19 cellular contexts compared by ENCODE assay signal in the genomic region with DNA sequence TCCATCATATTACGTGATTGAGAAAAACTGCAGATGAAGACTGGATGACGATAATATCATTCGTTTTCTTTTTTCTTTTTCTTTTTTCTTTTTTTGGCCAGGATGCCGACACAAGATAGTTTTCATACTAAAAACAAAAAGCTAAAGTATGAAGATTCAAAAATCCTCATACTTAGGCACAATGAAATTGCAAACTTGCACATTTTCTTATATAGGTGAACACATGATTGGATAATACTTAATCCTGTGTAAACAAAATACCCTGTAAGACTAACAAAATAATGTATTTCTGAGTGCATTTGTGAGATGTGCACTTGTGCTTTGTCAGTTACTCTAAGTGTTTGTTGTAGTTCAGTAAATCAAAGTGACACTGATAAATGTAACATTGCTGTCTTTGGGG.
DNase-seq lines count a peak whose midpoint lies in the region; ATAC-seq, FAIRE-seq and TF ChIP-seq lines count a peak whose summit lies in the region.
"Had no signal": no experiment of that assay in that cellular context is flagged by ENCODE, and none has a peak within 500 bp of the region (broad histone marks: within the 10 kb centered on the region; RNA-seq: fewer than 3 reads in every experiment).

No MANE protein-coding gene starts in this region.

- H3K4me3 ChIP-seq in HepG2 (replicated peaks in 1 of 3; ENCODE audit: insufficient read depth in 1 of 3, low read depth in 2 of 3, low read length in 3 of 3) = no peak overlapping the region
- H3K4me3 ChIP-seq in right lobe of liver = no peak overlapping the region
- H3K4me3 ChIP-seq: BLaER1, GM12878, GM23248, HAP-1 had no signal

- intact Hi-C loops in HepG2 (cut with micrococcal nuclease; ENCODE audit: unreplicated experiment) = no loop called here
- intact Hi-C loops in right lobe of liver (cut with DNase I) = no loop called here

- no peaks in the 10 kb centered on the region for H3K36me3 ChIP-seq in HepG2 (replicated peaks in 1 of 2; ENCODE audit: control insufficient read depth in 1 of 2, insufficient read depth in 2 of 2, low read length in 2 of 2)
- H3K36me3 ChIP-seq in right lobe of liver = no peaks in the 10 kb centered on the region
- H3K36me3 ChIP-seq: BLaER1, HAP-1 had no signal

- H3K9ac ChIP-seq in HepG2 (ENCODE audit: insufficient read depth, low read depth, low read length) = no peak overlapping the region
- H3K9ac ChIP-seq: BLaER1, GM23248 had no signal

- H3K36me3 Mint-ChIP-seq in nephron (ENCODE audit: low read depth) = peaks cover 4% of the 10 kb centered on the region
- H3K36me3 Mint-ChIP-seq: CD14-positive monocyte; CD4-positive, alpha-beta memory T cell had no signal

- H3K4me2 ChIP-seq in HepG2 (ENCODE audit: low read depth, low read length) = no peak overlapping the region
- H3K4me2 ChIP-seq: BLaER1 had no signal

- CTCF ChIA-PET in HepG2 (lab: Yijun Ruan, JAX; ENCODE audit: low intra/inter-chr PET ratio, low total read pairs) = no interaction called here

- TF ChIP-seq RAD21 in HepG2 (CRISPR knock-in tag; IDR thresholded peaks at IDR 0.05) = no peak

- 51% methylated on average over 4 of the region's 4 CpGs for WGBS in HepG2 (ENCODE audit: low lambda C conversion rate)
- 86% methylated on average over 4 of the region's 4 CpGs for WGBS in right lobe of liver (ENCODE audit: insufficient coverage, low coverage, low lambda C conversion rate, missing lambda C conversion rate)

- H3K27me3 ChIP-seq in HepG2 (ENCODE audit: control insufficient read depth in 1 of 2, insufficient read depth in 2 of 2, low read length in 2 of 2) (no peaks in the 10 kb centered on the region; a peak in 1 of 5 replicates), right lobe of liver (no peaks in the 10 kb centered on the region)
- H3K27me3 ChIP-seq: BLaER1 had no signal

- peak; percentile 18 for DNase-seq in DMS153 (lab: John Stamatoyannopoulos, UW)
- DNase-seq in DMS153 treated with DMSO at 0.1 percent for 48 hours (lab: John Stamatoyannopoulos, UW; ENCODE audit: unreplicated experiment) = no peak
- DNase-seq in HepG2 (ENCODE audit: low spot score) = no peak
- DNase-seq in right lobe of liver = no peak
- no peak for DNase-seq in HUDEP-2 (lab: John Stamatoyannopoulos, UW; ENCODE audit: unreplicated experiment in 76 of 76)
- no peak for DNase-seq in NCI-H2196 treated with DMSO at 0.1 percent for 48 hours (lab: John Stamatoyannopoulos, UW; ENCODE audit: unreplicated experiment)
- DNase-seq in MV-4-11 (lab: John Stamatoyannopoulos, UW) = no peak
- DNase-seq: CD4-positive, alpha-beta memory T cell; DMS53; DND-41; EL had no signal

- no peak for TF ChIP-seq POLR2A in HepG2 (IDR thresholded peaks at IDR 0.05; ENCODE audit: insufficient read depth in 1 of 2, low read depth in 2 of 2, low read length in 2 of 2)
- no peak for TF ChIP-seq POLR2A in right lobe of liver (IDR thresholded peaks at IDR 0.05)

- ATAC-seq in HepG2 (no peak), right lobe of liver (no peak)
- ATAC-seq: GM12878 had no signal

- in situ Hi-C loops in HepG2 (cut with HindIII; ENCODE audit: extremely low pct_ligation_motif_present, low pct_unique_long_range_greater_than_20kb) = no loop called here

- POLR2A ChIA-PET in HepG2 (lab: Yijun Ruan, JAX) = no interaction called here

- H3K27ac ChIP-seq in HepG2 (ENCODE audit: extremely low read length, insufficient read depth, low read length) (no peak overlapping the region), right lobe of liver (no peak overlapping the region)
- H3K27ac ChIP-seq: 22Rv1, BLaER1, GM23248 had no signal

- H3K9me3 ChIP-seq in HepG2 (ENCODE audit: low read length) (no peaks in the 10 kb centered on the region), right lobe of liver (no peaks in the 10 kb centered on the region)
- H3K9me3 ChIP-seq: BLaER1, HAP-1 had no signal

- peak overlapping the region; percentile 77 to 88 (median 81) for H3K27ac Mint-ChIP-seq in nephron
- H3K27ac Mint-ChIP-seq: CD14-positive monocyte; CD4-positive, alpha-beta memory T cell had no signal

- H4K20me1 ChIP-seq in HepG2 (ENCODE audit: insufficient read depth, low read length) = no peaks in the 10 kb centered on the region
- H4K20me1 ChIP-seq: BLaER1 had no signal

- no TSS peak for BruUV-seq in HepG2 (replicated peaks; lab: Mats Ljungman, UMichigan)

- peaks cover 10% of the 10 kb centered on the region for H3K4me1 ChIP-seq in HepG2 (ENCODE audit: insufficient read depth, low read length)
- no peaks in the 10 kb centered on the region for H3K4me1 ChIP-seq in right lobe of liver
- H3K4me1 ChIP-seq: BLaER1, HAP-1 had no signal

- H2AFZ ChIP-seq in HepG2 (ENCODE audit: low read length) = no peak overlapping the region

- H3K79me2 ChIP-seq in HepG2 (ENCODE audit: insufficient read depth, low read length) = no peaks in the 10 kb centered on the region

- H3K9me3 Mint-ChIP-seq in nephron = peaks cover 7% of the 10 kb centered on the region

- FAIRE-seq in HepG2 (lab: Jason Lieb, UNC) = no peak
- FAIRE-seq: GM12878, HTR-8/SVneo had no signal

- H3K4me1 Mint-ChIP-seq in nephron = peaks cover 40% of the 10 kb centered on the region
- H3K4me1 Mint-ChIP-seq: CD14-positive monocyte; CD4-positive, alpha-beta memory T cell had no signal

- TF ChIP-seq CTCF in HepG2 (CRISPR knock-in tag; IDR thresholded peaks at IDR 0.05) (no peak), right lobe of liver (IDR thresholded peaks at IDR 0.05) (no peak), nephron (IDR thresholded peaks at IDR 0.05; ENCODE audit: unreplicated experiment in 3 of 3) (no peak)

- TF ChIP-seq EP300 in HepG2 (IDR thresholded peaks at IDR 0.05; ENCODE audit: low read depth in 2 of 2, low read length in 2 of 2) (no peak), HepG2 (CRISPR knock-in tag; IDR thresholded peaks at IDR 0.05; ENCODE audit: borderline replicate concordance) (no peak)

- H3K4me3 Mint-ChIP-seq in nephron = no peak overlapping the region
- H3K4me3 Mint-ChIP-seq: CD14-positive monocyte; CD4-positive, alpha-beta memory T cell had no signal

- H3K27me3 Mint-ChIP-seq in nephron (ENCODE audit: low read depth) = no peaks in the 10 kb centered on the region
- H3K27me3 Mint-ChIP-seq: CD4-positive, alpha-beta memory T cell had no signal

TF ChIP-seq in HepG2, 621 proteins besides CTCF, POLR2A, EP300 and RAD21:
- TF ChIP-seq ZNF619 (CRISPR knock-in tag; IDR thresholded peaks at IDR 0.05) (no peak), MAFK (conservative IDR thresholded peaks at IDR 0.05 in 1 of 2, IDR thresholded peaks at IDR 0.05 in 1 of 2; ENCODE audit: low read length in 2 of 2) (peak; percentile 61 to 63), MAFF (IDR thresholded peaks at IDR 0.05; ENCODE audit: low read depth, low read length) (peak; percentile 59; the same call in 1 of the 2 replicates), ZNF530 (CRISPR knock-in tag; IDR thresholded peaks at IDR 0.05; ENCODE audit: low read depth) (no peak), KDM3A (CRISPR knock-in tag; IDR thresholded peaks at IDR 0.05; ENCODE audit: low read depth) (no peak)
